ENCODE assay signal across 25 cellular contexts in the genomic region with DNA sequence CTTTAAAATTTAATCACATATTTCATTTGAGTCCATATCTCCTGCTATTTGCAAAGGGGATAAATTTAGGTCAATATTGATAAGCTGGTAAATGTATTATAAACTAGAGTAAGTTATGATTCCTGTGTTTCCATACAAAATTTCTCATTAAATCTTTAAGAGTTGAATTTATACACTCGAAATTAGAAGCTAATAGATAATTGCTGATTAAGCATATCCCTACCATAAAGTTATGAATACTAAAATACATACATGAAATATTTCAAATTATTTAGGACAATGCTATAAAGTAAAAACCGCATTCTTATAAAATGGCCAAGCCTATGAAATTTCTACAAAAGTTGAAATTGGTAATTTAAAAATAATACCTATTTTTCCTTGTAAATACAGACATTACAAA.
DNase-seq lines count a peak whose midpoint lies in the region; ATAC-seq, FAIRE-seq and TF ChIP-seq lines count a peak whose summit lies in the region.
"Had no signal": no experiment of that assay in that cellular context is flagged by ENCODE, and none has a peak within 500 bp of the region (broad histone marks: within the 10 kb centered on the region; RNA-seq: fewer than 3 reads in every experiment).

No MANE protein-coding gene starts in this region.

- H3K18ac ChIP-seq in IMR-90 (ENCODE audit: low read depth, low read length) = no peak overlapping the region
- no peak overlapping the region for H3K18ac ChIP-seq in H1 (ENCODE audit: extremely low read depth, low read length)

- TF ChIP-seq RAD21 in HepG2 (CRISPR knock-in tag; IDR thresholded peaks at IDR 0.05) (no peak), IMR-90 (IDR thresholded peaks at IDR 0.05; ENCODE audit: low read length) (no peak), H1 (IDR thresholded peaks at IDR 0.05 in 1 of 2, conservative IDR thresholded peaks at IDR 0.05 in 1 of 2; ENCODE audit: low read depth in 2 of 2, low read length in 2 of 2) (no peak)

- no peak overlapping the region for H2AK5ac ChIP-seq in IMR-90 (ENCODE audit: low read depth, low read length)
- H2AK5ac ChIP-seq in H1 (ENCODE audit: low read depth, low read length) = no peak overlapping the region

- H3K4me2 ChIP-seq in HepG2 (ENCODE audit: low read depth, low read length) (no peak overlapping the region), IMR-90 (ENCODE audit: low read depth, low read length) (no peak overlapping the region), H1 (ENCODE audit: insufficient read depth in 1 of 2, low read depth in 2 of 2, low read length in 2 of 2) (no peak overlapping the region)
- H3K4me2 ChIP-seq: BLaER1 treated with 17β-estradiol and CSF1 and Interleukin-3, amounts not matched to agents 10 nM and 100 nM had no signal

- H3K9me3 Mint-ChIP-seq in Calu3 (ENCODE audit: low read depth, unreplicated experiment) = no peaks in the 10 kb centered on the region

- H3K4me3 ChIP-seq in HepG2 (replicated peaks in 1 of 3; ENCODE audit: insufficient read depth in 1 of 3, low read depth in 2 of 3, low read length in 3 of 3) (no peak overlapping the region), right lobe of liver (no peak overlapping the region), IMR-90 (ENCODE audit: insufficient read depth, low read depth, low read length) (no peak overlapping the region), H1 (ENCODE audit: extremely low read depth in 1 of 4, insufficient read depth in 2 of 4, low read depth in 3 of 4, low read length in 4 of 4) (no peak overlapping the region), pancreas (no peak overlapping the region)
- H3K4me3 ChIP-seq: BLaER1 treated with 17β-estradiol and CSF1 and Interleukin-3, amounts not matched to agents 10 nM and 100 nM had no signal

- H3K14ac ChIP-seq in IMR-90 (replicated peaks; ENCODE audit: low read depth, low read length) = no peak overlapping the region
- H3K14ac ChIP-seq in H1 (ENCODE audit: insufficient read length) = no peak overlapping the region

- H3K56ac ChIP-seq in IMR-90 (ENCODE audit: extremely low read depth, insufficient read depth, low read length) (no peak overlapping the region), H1 (replicated peaks; ENCODE audit: insufficient read length, low read depth, low read length) (no peak overlapping the region)

- no peaks in the 10 kb centered on the region for H3K79me2 ChIP-seq in HepG2 (ENCODE audit: insufficient read depth, low read length)
- H3K79me2 ChIP-seq in H1 (ENCODE audit: control insufficient read depth in 1 of 2, insufficient read depth in 2 of 2, low read length in 2 of 2) = no peaks in the 10 kb centered on the region

- H2BK12ac ChIP-seq in H1 (ENCODE audit: low read depth, low read length) = no peak overlapping the region

- FAIRE-seq in HepG2 (lab: Jason Lieb, UNC) (no peak), H1 (lab: Jason Lieb, UNC) (no peak), pancreas (lab: Jason Lieb, UNC) (peak; percentile 32)
- FAIRE-seq: GM12891, GM18507 had no signal

- H3K9me3 ChIP-seq in HepG2 (ENCODE audit: low read length) (no peaks in the 10 kb centered on the region), right lobe of liver (no peaks in the 10 kb centered on the region), IMR-90 (ENCODE audit: control insufficient read depth, insufficient read depth, low read length) (no peaks in the 10 kb centered on the region), H1 (ENCODE audit: insufficient read depth in 2 of 2, low read depth in 1 of 2, low read length in 1 of 2) (peaks cover 10 to 15% of the 10 kb centered on the region in 2 experiments; a peak in 3 of 4 replicates), pancreas (no peaks in the 10 kb centered on the region)

- no peak for DNase-seq in HepG2 (ENCODE audit: low spot score)
- DNase-seq in right lobe of liver = no peak
- no peak for DNase-seq in IMR-90
- no peak for DNase-seq in H1 (ENCODE audit: low read depth in 1 of 2, low spot score in 2 of 2)
- DNase-seq in pancreas = no peak
- no peak for DNase-seq in hypothalamus (lab: John Stamatoyannopoulos, UW)
- DNase-seq in Calu3 = no peak
- no peak for DNase-seq in mesenteric fat pad (ENCODE audit: low spot score)
- DNase-seq: AML-193; Caco-2; CD4-positive, alpha-beta T cell; CD8-positive, alpha-beta T cell; DMS 273 treated with DMSO at 0.1 percent for 48 hours; DMS153; DMS53; DMS79; DND-41; EL; GDM1 had no signal

- no peak for TF ChIP-seq POLR2A in HepG2 (IDR thresholded peaks at IDR 0.05; ENCODE audit: insufficient read depth in 1 of 2, low read depth in 2 of 2, low read length in 2 of 2)
- TF ChIP-seq POLR2A in right lobe of liver (IDR thresholded peaks at IDR 0.05) = no peak
- no peak for TF ChIP-seq POLR2A in IMR-90 (IDR thresholded peaks at IDR 0.05; ENCODE audit: low read depth, low read length)
- TF ChIP-seq POLR2A in H1 (IDR thresholded peaks at IDR 0.05; ENCODE audit: control extremely low read depth in 1 of 2, low read depth in 2 of 2, low read length in 2 of 2) = no peak

- no peak overlapping the region for H2AFZ ChIP-seq in HepG2 (ENCODE audit: low read length)
- no peak overlapping the region for H2AFZ ChIP-seq in IMR-90 (replicated peaks; ENCODE audit: low read length, poor library complexity)
- H2AFZ ChIP-seq in H1 (ENCODE audit: low read length) = no peak overlapping the region

- H2AK9ac ChIP-seq in IMR-90 (replicated peaks; ENCODE audit: low read depth, low read length, poor library complexity) = no peak overlapping the region

- no peaks in the 10 kb centered on the region for H3K4me1 ChIP-seq in HepG2 (ENCODE audit: insufficient read depth, low read length)
- no peaks in the 10 kb centered on the region for H3K4me1 ChIP-seq in right lobe of liver
- no peaks in the 10 kb centered on the region for H3K4me1 ChIP-seq in IMR-90 (ENCODE audit: control insufficient read depth, insufficient read depth, low read length)
- H3K4me1 ChIP-seq in H1 (replicated peaks in 1 of 4; ENCODE audit: control insufficient read depth in 3 of 4, insufficient read depth in 4 of 4, low read length in 3 of 4) = no peaks in the 10 kb centered on the region
- no peaks in the 10 kb centered on the region for H3K4me1 ChIP-seq in pancreas
- H3K4me1 ChIP-seq: BLaER1 treated with 17β-estradiol and CSF1 and Interleukin-3, amounts not matched to agents 10 nM and 100 nM had no signal

- H4K5ac ChIP-seq in IMR-90 (ENCODE audit: low read depth, low read length) = no peak overlapping the region
- H4K5ac ChIP-seq in H1 (ENCODE audit: insufficient read length, low read depth, low read length) = no peak overlapping the region

- whole genome bisulfite sequencing in HepG2 (ENCODE audit: low lambda C conversion rate) = 79% methylated on average over 2 of the region's 2 CpGs
- WGBS in right lobe of liver (ENCODE audit: insufficient coverage, low coverage, low lambda C conversion rate, missing lambda C conversion rate) = 89% methylated on average over 2 of the region's 2 CpGs
- no CpG with 5 or more reads among the region's 2 CpGs for WGBS in IMR-90 (ENCODE audit: extremely low coverage in 2 of 2, insufficient read length in 1 of 2), 2 experiments
- WGBS in H1 (ENCODE audit: extremely low coverage in 1 of 2, insufficient coverage in 1 of 2, insufficient read length in 1 of 2, insufficient replicate concordance in 2 of 2, low coverage in 1 of 2, low lambda C conversion rate in 2 of 2, missing lambda C conversion rate in 1 of 2), 2 experiments = 87% methylated on average over 2 of the region's 2 CpGs; no CpG with 5 or more reads in 1 of the 2 experiments
- 86 to 96% methylated on average over 2 of the region's 2 CpGs for WGBS in pancreas, 2 donors

- CTCF ChIA-PET in HepG2 (lab: Yijun Ruan, JAX; ENCODE audit: low intra/inter-chr PET ratio, low total read pairs) = no interaction called here
- CTCF ChIA-PET in IMR-90 (lab: Yijun Ruan, JAX) = no interaction called here
- CTCF ChIA-PET in H1 (lab: Charles Lee; ENCODE audit: partially characterized antibody) = interaction anchor here (1.2 kb wide), 1 partner anchor 25 kb away, joined by 3 read pairs; no protein-coding TSS in a partner anchor
- CTCF ChIA-PET in Calu3 (lab: Charles Lee) = no interaction called here

- no peaks in the 10 kb centered on the region for H4K20me1 ChIP-seq in HepG2 (ENCODE audit: insufficient read depth, low read length)
- no peaks in the 10 kb centered on the region for H4K20me1 ChIP-seq in IMR-90 (ENCODE audit: insufficient read depth, low read length)
- H4K20me1 ChIP-seq in H1 (replicated peaks in 1 of 2; ENCODE audit: control insufficient read depth in 1 of 2, insufficient read depth in 2 of 2, low read length in 2 of 2) = no peaks in the 10 kb centered on the region
- H4K20me1 ChIP-seq: BLaER1 treated with 17β-estradiol and CSF1 and Interleukin-3, amounts not matched to agents 10 nM and 100 nM had no signal

- no TSS peak for BruUV-seq in HepG2 (replicated peaks; lab: Mats Ljungman, UMichigan)
- BruUV-seq in IMR-90 (replicated peaks; lab: Mats Ljungman, UMichigan) = no TSS peak
- no TSS peak for BruUV-seq in Calu3 (replicated peaks; lab: Mats Ljungman, UMichigan)

- H2BK15ac ChIP-seq in IMR-90 (ENCODE audit: low read depth, low read length) (no peak overlapping the region), H1 (ENCODE audit: low read length) (no peak overlapping the region)

- H2BK120ac ChIP-seq in IMR-90 (ENCODE audit: low read depth, low read length) (no peak overlapping the region), H1 (replicated peaks; ENCODE audit: low read depth, low read length) (no peak overlapping the region)

- TF ChIP-seq CTCF in HepG2 (CRISPR knock-in tag; IDR thresholded peaks at IDR 0.05) (no peak), right lobe of liver (IDR thresholded peaks at IDR 0.05) (no peak), IMR-90 (conservative IDR thresholded peaks at IDR 0.05; ENCODE audit: low read depth, low read length) (no peak), H1 (IDR thresholded peaks at IDR 0.05; ENCODE audit: control extremely low read depth in 1 of 3, insufficient read depth in 1 of 3, low read depth in 1 of 3, low read length in 3 of 3) (no peak), pancreas (IDR thresholded peaks at IDR 0.05) (no peak), Calu3 (IDR thresholded peaks at IDR 0.05; ENCODE audit: unreplicated experiment) (no peak)

- POLR2A ChIA-PET in HepG2 (lab: Yijun Ruan, JAX) (no interaction called here), IMR-90 (lab: Charles Lee; ENCODE audit: unreplicated experiment) (no interaction called here), H1 (lab: Charles Lee; ENCODE audit: partially characterized antibody) (no interaction called here)

- no peak overlapping the region for H3K27ac ChIP-seq in HepG2 (ENCODE audit: extremely low read length, insufficient read depth, low read length)
- H3K27ac ChIP-seq in right lobe of liver = no peak overlapping the region
- H3K27ac ChIP-seq in IMR-90 (ENCODE audit: insufficient read depth, low read length) = no peak overlapping the region
- no peak overlapping the region for H3K27ac ChIP-seq in H1 (ENCODE audit: low read depth, low read length)
- H3K27ac ChIP-seq in pancreas = no peak overlapping the region
- H3K27ac ChIP-seq: 22Rv1; BLaER1 treated with 17β-estradiol and CSF1 and Interleukin-3, amounts not matched to agents 10 nM and 100 nM; C4-2B had no signal

- H3K9ac ChIP-seq in HepG2 (ENCODE audit: insufficient read depth, low read depth, low read length) (no peak overlapping the region), IMR-90 (ENCODE audit: low read depth, low read length) (no peak overlapping the region), H1 (replicated peaks in 1 of 4; ENCODE audit: extremely low read depth in 1 of 4, low read depth in 3 of 4, low read length in 3 of 4) (no peak overlapping the region)
- H3K9ac ChIP-seq: BLaER1 treated with 17β-estradiol and CSF1 and Interleukin-3, amounts not matched to agents 10 nM and 100 nM had no signal

- H3K23ac ChIP-seq in IMR-90 (ENCODE audit: low read depth, low read length) (no peak overlapping the region), H1 (ENCODE audit: insufficient read length) (no peak overlapping the region)

- no peaks in the 10 kb centered on the region for H3K9me1 ChIP-seq in IMR-90 (ENCODE audit: insufficient read depth, low read length)

- H2BK5ac ChIP-seq in IMR-90 (ENCODE audit: low read depth, low read length, poor library complexity, severe bottlenecking) (no peak overlapping the region), H1 (ENCODE audit: low read depth, low read length) (no peak overlapping the region)

- no peak overlapping the region for H3K4me3 Mint-ChIP-seq in Calu3 (ENCODE audit: low read depth, unreplicated experiment)
- H3K4me3 Mint-ChIP-seq: B cell; CD4-positive, alpha-beta T cell; CD8-positive, alpha-beta T cell had no signal

- no peak overlapping the region for H2BK20ac ChIP-seq in IMR-90 (ENCODE audit: low read depth, low read length)
- no peak overlapping the region for H2BK20ac ChIP-seq in H1 (ENCODE audit: low read length)

- ATAC-seq in HepG2 (no peak), right lobe of liver (no peak), IMR-90 (ENCODE audit: low read depth) (no peak), pancreas (no peak)
- ATAC-seq: CD8-positive, alpha-beta T cell had no signal

- H3K27me3 Mint-ChIP-seq in Calu3 (ENCODE audit: unreplicated experiment) = no peaks in the 10 kb centered on the region
- H3K27me3 Mint-ChIP-seq: B cell; CD4-positive, alpha-beta T cell had no signal

- no peaks in the 10 kb centered on the region for H3K36me3 Mint-ChIP-seq in Calu3 (ENCODE audit: insufficient read depth, unreplicated experiment)

- no peak overlapping the region for H3K27ac Mint-ChIP-seq in Calu3 (ENCODE audit: unreplicated experiment)
- H3K27ac Mint-ChIP-seq: B cell; CD4-positive, alpha-beta T cell; CD8-positive, alpha-beta T cell had no signal

- H4K91ac ChIP-seq in IMR-90 (ENCODE audit: insufficient read depth, low read depth, low read length) (no peak overlapping the region), H1 (replicated peaks; ENCODE audit: insufficient read length, low read length) (no peak overlapping the region)

- in situ Hi-C loops in HepG2 (cut with HindIII; ENCODE audit: extremely low pct_ligation_motif_present, low pct_unique_long_range_greater_than_20kb) (no loop called here), IMR-90 (cut with MboI; ENCODE audit: low sequenced_read_pairs) (no loop called here)

- H3K4me1 Mint-ChIP-seq in Calu3 (ENCODE audit: low read depth, unreplicated experiment) = no peaks in the 10 kb centered on the region
- H3K4me1 Mint-ChIP-seq: B cell had no signal

- H4K8ac ChIP-seq in IMR-90 (ENCODE audit: low read depth in 2 of 2, low read length in 2 of 2) = no peak overlapping the region
- no peak overlapping the region for H4K8ac ChIP-seq in H1 (ENCODE audit: extremely low read depth, insufficient read depth, low read length)

- H3K27me3 ChIP-seq in HepG2 (ENCODE audit: control insufficient read depth in 1 of 2, insufficient read depth in 2 of 2, low read length in 2 of 2) = no peaks in the 10 kb centered on the region
- no peaks in the 10 kb centered on the region for H3K27me3 ChIP-seq in right lobe of liver
- H3K27me3 ChIP-seq in IMR-90 (ENCODE audit: control insufficient read depth, insufficient read depth, low read length) = no peaks in the 10 kb centered on the region; the same call in 1 of the 2 replicates
- no peaks in the 10 kb centered on the region for H3K27me3 ChIP-seq in H1 (replicated peaks in 1 of 4; ENCODE audit: control insufficient read depth in 3 of 4, extremely low read depth in 1 of 4, insufficient read depth in 3 of 4, low read length in 3 of 4)
- H3K27me3 ChIP-seq in pancreas = no peaks in the 10 kb centered on the region
- H3K27me3 ChIP-seq: BLaER1 treated with 17β-estradiol and CSF1 and Interleukin-3, amounts not matched to agents 10 nM and 100 nM had no signal

- H3K79me1 ChIP-seq in IMR-90 (ENCODE audit: low read depth in 1 of 2, low read length in 2 of 2) = no peaks in the 10 kb centered on the region
- no peaks in the 10 kb centered on the region for H3K79me1 ChIP-seq in H1 (ENCODE audit: low read depth, low read length)

- H3K36me3 ChIP-seq in HepG2 (replicated peaks in 1 of 2; ENCODE audit: control insufficient read depth in 1 of 2, insufficient read depth in 2 of 2, low read length in 2 of 2) = no peaks in the 10 kb centered on the region
- no peaks in the 10 kb centered on the region for H3K36me3 ChIP-seq in right lobe of liver
- no peaks in the 10 kb centered on the region for H3K36me3 ChIP-seq in IMR-90 (ENCODE audit: control insufficient read depth, insufficient read depth, low read length)
- H3K36me3 ChIP-seq in H1 (ENCODE audit: control insufficient read depth in 2 of 4, insufficient read depth in 4 of 4, low read length in 3 of 4) = peaks cover 0 to 11% (median 1%) of the 10 kb centered on the region in 4 experiments; a peak in 3 of 8 replicates
- peaks cover 0 to 9% (median 0%) of the 10 kb centered on the region in 3 donors for H3K36me3 ChIP-seq in pancreas
- H3K36me3 ChIP-seq: BLaER1 treated with 17β-estradiol and CSF1 and Interleukin-3, amounts not matched to agents 10 nM and 100 nM had no signal

- TF ChIP-seq EP300 in HepG2 (IDR thresholded peaks at IDR 0.05; ENCODE audit: low read depth in 2 of 2, low read length in 2 of 2) (no peak), HepG2 (CRISPR knock-in tag; IDR thresholded peaks at IDR 0.05; ENCODE audit: borderline replicate concordance) (no peak), H1 (IDR thresholded peaks at IDR 0.05; ENCODE audit: borderline replicate concordance in 1 of 2, low read depth in 2 of 2, low read length in 2 of 2) (no peak)

- H3K4ac ChIP-seq in IMR-90 (ENCODE audit: low read depth, low read length) (no peak overlapping the region), H1 (replicated peaks; ENCODE audit: insufficient read length, low read depth, low read length) (no peak overlapping the region)

- no peaks in the 10 kb centered on the region for H3K23me2 ChIP-seq in H1 (ENCODE audit: low read depth, low read length)

- dilution Hi-C loops in IMR-90 (cut with HindIII; ENCODE audit: low sequenced_read_pairs, unreplicated experiment) = no loop called here

- intact Hi-C loops in HepG2 (cut with micrococcal nuclease; ENCODE audit: unreplicated experiment) (no loop called here), right lobe of liver (cut with DNase I) (no loop called here), IMR-90 (cut with micrococcal nuclease) (no loop called here), pancreas (cut with DNase I) (no loop called here), Calu3 (cut with micrococcal nuclease; ENCODE audit: unreplicated experiment) (no loop called here)

Comparison
In these comparisons a context has a peak if more than half of its experiments do, and no peak if none do; other contexts are left out.
1. Of the 41 proteins assayed by ChIP-seq in both HepG2 and H1: peak only in HepG2: none; only in H1: none; in both: MAFK; in neither: 40.